ENCODE assay signal across 15 cellular contexts in genomic region chr7:36272567-36273269, GRCh38.
DNase-seq lines count a peak whose midpoint lies in the region; ATAC-seq, FAIRE-seq and TF ChIP-seq lines count a peak whose summit lies in the region.
"Had no signal": no experiment of that assay in that cellular context is flagged by ENCODE, and none has a peak within 500 bp of the region (broad histone marks: within the 10 kb centered on the region; RNA-seq: fewer than 3 reads in every experiment).

No MANE protein-coding gene starts in this region.

- no peaks in the 10 kb centered on the region for H3K36me3 ChIP-seq in HEK293 (ENCODE audit: control insufficient read depth in 2 of 2, insufficient read depth in 1 of 2, low read length in 2 of 2)
- no peaks in the 10 kb centered on the region for H3K36me3 ChIP-seq in bronchial epithelial cell (ENCODE audit: control insufficient read depth, insufficient read depth, low read length)
- no peaks in the 10 kb centered on the region for H3K36me3 ChIP-seq in neutrophil

- no TSS peak for BruUV-seq in Calu3 (replicated peaks; lab: Mats Ljungman, UMichigan)

- peak overlapping the region; percentile 93 for H3K27ac Mint-ChIP-seq in Calu3 (ENCODE audit: unreplicated experiment)
- H3K27ac Mint-ChIP-seq: activated T-helper 2 cell treated with anti-CD3 and anti-CD28 coated beads, Interferon-gamma antibody, Interleukin-2, Interleukin-4, amounts not matched to agents 10 μg/mL and 5 μg/mL and 100 μg/mL, durations not matched to agents 14 hours and 24 hours and 36 hours had no signal

- POLR2A ChIA-PET in HEK293 (lab: Yijun Ruan, JAX), result interaction anchor here (1.2 kb wide), 1 partner anchor 14 kb away, joined by 3 read pairs; no protein-coding TSS in a partner anchor

- FAIRE-seq in bronchial epithelial cell (lab: Jason Lieb, UNC), result peak; percentile 50

- H3K4me1 ChIP-seq in HEK293 (ENCODE audit: control insufficient read depth, insufficient read depth, low read length) (no peaks in the 10 kb centered on the region; the same call in none of the 2 replicates), neutrophil (ENCODE audit: control insufficient read depth in 1 of 2, insufficient read depth in 1 of 2, low read depth in 1 of 2, low read length in 1 of 2) (peaks cover 41 to 55% of the 10 kb centered on the region in 2 experiments)

- H3K9me3 Mint-ChIP-seq in Calu3 (ENCODE audit: low read depth, unreplicated experiment), result no peaks in the 10 kb centered on the region
- H3K9me3 Mint-ChIP-seq: activated T-helper 2 cell treated with anti-CD3 and anti-CD28 coated beads, Interferon-gamma antibody, Interleukin-2, Interleukin-4, amounts not matched to agents 10 μg/mL and 5 μg/mL and 100 μg/mL, durations not matched to agents 14 hours and 24 hours and 36 hours had no signal

- ATAC-seq in HG03354 (IDR thresholded peaks at IDR 0.05; ENCODE audit: poor library complexity, severe bottlenecking, unreplicated experiment), result no peak

- H3K27me3 Mint-ChIP-seq in Calu3 (ENCODE audit: unreplicated experiment), result no peaks in the 10 kb centered on the region

- H3K27me3 ChIP-seq in bronchial epithelial cell (ENCODE audit: control insufficient read depth, insufficient read depth, low read length) (no peaks in the 10 kb centered on the region), neutrophil (no peaks in the 10 kb centered on the region)

- TF ChIP-seq CTCF in Calu3 (IDR thresholded peaks at IDR 0.05; ENCODE audit: unreplicated experiment), result no peak
- TF ChIP-seq CTCF in HEK293 (tag by site-specific recombination; IDR thresholded peaks at IDR 0.05), result no peak
- no peak for TF ChIP-seq CTCF in bronchial epithelial cell (IDR thresholded peaks at IDR 0.05; ENCODE audit: insufficient read depth, low read length, severe bottlenecking)
- no peak for TF ChIP-seq CTCF in neutrophil (IDR thresholded peaks at IDR 0.05)

- CTCF ChIA-PET in Calu3 (lab: Charles Lee) (interaction anchor here (0.6 to 2.6 kb wide), 16 partner anchors 9 to 289 kb away, joined by 3 to 26 read pairs (median 5); partner anchors contain the start of gene ANLN), HEK293 (lab: Yijun Ruan, JAX) (interaction anchor here (0.6 to 0.8 kb wide), 3 partner anchors 9 to 1119 kb away, joined by 3 read pairs; no protein-coding TSS in a partner anchor)

- peak overlapping the region; percentile 25 for H3K4me3 Mint-ChIP-seq in Calu3 (ENCODE audit: low read depth, unreplicated experiment)
- H3K4me3 Mint-ChIP-seq: naive B cell had no signal

- H3K4me3 ChIP-seq in HEK293 (ENCODE audit: low read depth, low read length) (no peak overlapping the region), bronchial epithelial cell (ENCODE audit: low read depth, low read length) (no peak overlapping the region), neutrophil (ENCODE audit: low read depth in 1 of 2, low read length in 1 of 2) (no peak overlapping the region)

- intact Hi-C loops in Calu3 (cut with micrococcal nuclease; ENCODE audit: unreplicated experiment), result loop anchor here (1.0 kb wide), 1 partner anchor 18 kb away; no protein-coding TSS in a partner anchor

- peaks cover 23% of the 10 kb centered on the region for H3K36me3 Mint-ChIP-seq in Calu3 (ENCODE audit: insufficient read depth, unreplicated experiment)

- no peaks in the 10 kb centered on the region for H3K9me3 ChIP-seq in HEK293 (ENCODE audit: control insufficient read depth, insufficient read depth, low read depth, low read length)
- no peaks in the 10 kb centered on the region for H3K9me3 ChIP-seq in neutrophil

- peaks cover 68% of the 10 kb centered on the region for H3K4me1 Mint-ChIP-seq in Calu3 (ENCODE audit: low read depth, unreplicated experiment)
- H3K4me1 Mint-ChIP-seq: naive B cell had no signal

- H3K27ac ChIP-seq in HEK293 (ENCODE audit: extremely low read depth, low read depth, low read length) (no peak overlapping the region), neutrophil (peak overlapping the region; percentile 90)
- H3K27ac ChIP-seq: epithelial cell of prostate had no signal

- DNase-seq in Calu3 (peak; percentile 86), bronchial epithelial cell (ENCODE audit: low read depth) (no peak), RPMI8226 (no peak), DMS53 treated with DMSO at 0.1 percent for 48 hours (lab: John Stamatoyannopoulos, UW; ENCODE audit: unreplicated experiment) (no peak)
- DNase-seq in activated CD8-positive, alpha-beta memory T cell treated with anti-CD3 and anti-CD28 coated beads, Interleukin-2, amount 50 U/mL, for 48 hours, result no peak
- DNase-seq: activated CD4-positive, alpha-beta T cell treated with anti-CD3 and anti-CD28 coated beads for 48 hours; C1 segment of cervical spinal cord; naive B cell; NK-92 treated with Interleukin-12 subunit alpha and Interleukin-12 subunit beta, amount 100 ng/mL, for 24 hours; stimulated activated CD4-positive, alpha-beta T cell treated with anti-CD3 and anti-CD28 coated beads, Interleukin-15, amount 100 ng/mL, for 24 hours had no signal

TF ChIP-seq in HEK293, 187 proteins besides CTCF, POLR2A, EP300 and RAD21:
- TF ChIP-seq PATZ1 (tag by site-specific recombination; IDR thresholded peaks at IDR 0.05) (no peak), ZSCAN4 (tag by site-specific recombination; IDR thresholded peaks at IDR 0.05) (0 out of 2 replicates have a peak, but pooled peaks have one; percentile 24), ZNF404 (tag by site-specific recombination; IDR thresholded peaks at IDR 0.05) (no peak), ZNF16 (tag by site-specific recombination; IDR thresholded peaks at IDR 0.05; ENCODE audit: low read depth) (no peak), ZNF26 (tag by site-specific recombination; IDR thresholded peaks at IDR 0.05) (no peak)
